ENCODE assay signal across 16 cellular contexts in the genomic region with DNA sequence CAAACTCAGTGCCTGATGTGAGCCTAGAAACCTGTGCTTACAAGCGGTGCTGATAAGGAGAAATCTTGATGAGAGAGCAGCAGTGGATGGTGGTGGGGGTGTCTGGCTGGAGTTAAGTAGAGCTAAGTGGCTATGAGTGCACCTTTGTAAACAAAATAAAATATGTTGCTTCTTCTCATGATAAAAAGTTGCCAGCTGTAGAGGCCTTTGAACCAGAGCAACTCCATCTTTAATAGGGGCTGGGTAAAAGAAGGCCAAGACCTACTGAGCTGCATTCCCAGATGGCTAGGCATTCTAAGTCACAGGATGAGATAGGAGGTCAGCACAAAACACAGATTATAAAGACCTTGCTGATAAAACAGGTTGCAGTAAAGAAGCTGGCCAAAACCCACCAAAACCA.
DNase-seq lines count a peak whose midpoint lies in the region; ATAC-seq and TF ChIP-seq lines count a peak whose summit lies in the region.
"Had no signal": no experiment of that assay in that cellular context is flagged by ENCODE, and none has a peak within 500 bp of the region (broad histone marks: within the 10 kb centered on the region; RNA-seq: fewer than 3 reads in every experiment).

No MANE protein-coding gene starts in this region.

- H3K9me3 ChIP-seq in IMR-90 (ENCODE audit: control insufficient read depth, insufficient read depth, low read length) = peaks cover 8% of the 10 kb centered on the region
- H3K9me3 ChIP-seq in left lung = peaks cover 0 to 29% of the 10 kb centered on the region in 2 donors
- H3K9me3 ChIP-seq in upper lobe of right lung = peaks cover 11% of the 10 kb centered on the region

- no peaks in the 10 kb centered on the region for H3K36me3 ChIP-seq in IMR-90 (ENCODE audit: control insufficient read depth, insufficient read depth, low read length)
- no peaks in the 10 kb centered on the region for H3K36me3 ChIP-seq in left lung
- no peaks in the 10 kb centered on the region for H3K36me3 ChIP-seq in upper lobe of right lung
- H3K36me3 ChIP-seq: BE2C had no signal

- H3K4me3 Mint-ChIP-seq in activated T-helper 1 cell treated with anti-CD3 and anti-CD28 coated beads, Interleukin-12 subunit alpha, Interleukin-12 subunit beta, Interleukin-2, Interleukin-4 antibody, amounts not matched to agents 30 ng/mL and 10 ng/mL and 1 ng/mL, durations not matched to agents 14 hours and 24 hours and 36 hours = no peak overlapping the region
- H3K4me3 Mint-ChIP-seq: CD8-positive, alpha-beta T cell had no signal

- no peaks in the 10 kb centered on the region for H4K20me1 ChIP-seq in IMR-90 (ENCODE audit: insufficient read depth, low read length)

- no peak overlapping the region for H3K4me2 ChIP-seq in IMR-90 (ENCODE audit: low read depth, low read length)

- TF ChIP-seq CTCF in IMR-90 (conservative IDR thresholded peaks at IDR 0.05; ENCODE audit: low read depth, low read length) (no peak), left lung (IDR thresholded peaks at IDR 0.05) (no peak), upper lobe of right lung (IDR thresholded peaks at IDR 0.05) (no peak)

- no CpG with 5 or more reads among the region's 1 CpG for WGBS in IMR-90 (ENCODE audit: extremely low coverage in 2 of 2, insufficient read length in 1 of 2), 2 experiments

- ATAC-seq in IMR-90 (ENCODE audit: low read depth) (no peak), left lung (peak; percentile 24), upper lobe of right lung (peak; percentile 29)
- ATAC-seq: CD8-positive, alpha-beta T cell; HepG2 had no signal

- H3K27ac ChIP-seq in IMR-90 (ENCODE audit: insufficient read depth, low read length) = no peak overlapping the region
- H3K27ac ChIP-seq in left lung = no peak overlapping the region
- no peak overlapping the region for H3K27ac ChIP-seq in upper lobe of right lung
- H3K27ac ChIP-seq: A549, C4-2B had no signal

- H2BK5ac ChIP-seq in IMR-90 (ENCODE audit: low read depth, low read length, poor library complexity, severe bottlenecking) = no peak overlapping the region

- peaks cover 30% of the 10 kb centered on the region for H3K36me3 Mint-ChIP-seq in activated T-helper 1 cell treated with anti-CD3 and anti-CD28 coated beads, Interleukin-12 subunit alpha, Interleukin-12 subunit beta, Interleukin-2, Interleukin-4 antibody, amounts not matched to agents 30 ng/mL and 10 ng/mL and 1 ng/mL, durations not matched to agents 14 hours and 24 hours and 36 hours (ENCODE audit: low read depth)
- H3K36me3 Mint-ChIP-seq: CD8-positive, alpha-beta T cell had no signal

- no peaks in the 10 kb centered on the region for H3K79me1 ChIP-seq in IMR-90 (ENCODE audit: low read depth in 1 of 2, low read length in 2 of 2)

- POLR2A ChIA-PET in IMR-90 (lab: Charles Lee; ENCODE audit: unreplicated experiment) = no interaction called here

- H3K4me3 ChIP-seq in IMR-90 (ENCODE audit: insufficient read depth, low read depth, low read length) (no peak overlapping the region), left lung (no peak overlapping the region), upper lobe of right lung (no peak overlapping the region)
- H3K4me3 ChIP-seq: A549 had no signal

- DNase-seq in IMR-90 (no peak), left lung (no peak), upper lobe of right lung (no peak), NCI-H446 treated with DMSO at 0.1 percent for 48 hours (lab: John Stamatoyannopoulos, UW) (no peak), KG1 (lab: John Stamatoyannopoulos, UW) (no peak)
- no peak for DNase-seq in activated T-helper 1 cell treated with anti-CD3 and anti-CD28 coated beads, Interleukin-12 subunit alpha, Interleukin-12 subunit beta, Interleukin-2, Interleukin-4 antibody, amounts not matched to agents 30 ng/mL and 10 ng/mL and 1 ng/mL, durations not matched to agents 14 hours and 24 hours and 36 hours (ENCODE audit: low spot score)
- DNase-seq: BE2C; CD8-positive, alpha-beta T cell; COR-L47; DMS153; DND-41; GDM1; HCEC 1CT had no signal

- H3K9ac ChIP-seq in IMR-90 (ENCODE audit: low read depth, low read length) = no peak overlapping the region

- CTCF ChIA-PET in IMR-90 (lab: Yijun Ruan, JAX) = no interaction called here

- peaks cover 2% of the 10 kb centered on the region; the same call in 1 of the 2 replicates for H3K4me1 ChIP-seq in IMR-90 (ENCODE audit: control insufficient read depth, insufficient read depth, low read length)
- no peaks in the 10 kb centered on the region for H3K4me1 ChIP-seq in left lung
- H3K4me1 ChIP-seq in upper lobe of right lung = no peaks in the 10 kb centered on the region
- H3K4me1 ChIP-seq: A549, BE2C had no signal

- no peak overlapping the region for H3K14ac ChIP-seq in IMR-90 (replicated peaks; ENCODE audit: low read depth, low read length)

- H4K5ac ChIP-seq in IMR-90 (ENCODE audit: low read depth, low read length) = no peak overlapping the region

- H3K27me3 Mint-ChIP-seq in activated T-helper 1 cell treated with anti-CD3 and anti-CD28 coated beads, Interleukin-12 subunit alpha, Interleukin-12 subunit beta, Interleukin-2, Interleukin-4 antibody, amounts not matched to agents 30 ng/mL and 10 ng/mL and 1 ng/mL, durations not matched to agents 14 hours and 24 hours and 36 hours (ENCODE audit: insufficient read depth) = peaks cover 1% of the 10 kb centered on the region

- no peak overlapping the region; the same call in 2 of the 3 replicates for H2BK15ac ChIP-seq in IMR-90 (ENCODE audit: low read depth, low read length)

- peak overlapping the region; percentile 11 for H3K27ac Mint-ChIP-seq in activated T-helper 1 cell treated with anti-CD3 and anti-CD28 coated beads, Interleukin-12 subunit alpha, Interleukin-12 subunit beta, Interleukin-2, Interleukin-4 antibody, amounts not matched to agents 30 ng/mL and 10 ng/mL and 1 ng/mL, durations not matched to agents 14 hours and 24 hours and 36 hours
- H3K27ac Mint-ChIP-seq: CD8-positive, alpha-beta T cell had no signal

- H3K4ac ChIP-seq in IMR-90 (ENCODE audit: low read depth, low read length) = no peak overlapping the region

- no peak overlapping the region for H3K23ac ChIP-seq in IMR-90 (ENCODE audit: low read depth, low read length)

- H3K27me3 ChIP-seq in IMR-90 (ENCODE audit: control insufficient read depth, insufficient read depth, low read length) = no peaks in the 10 kb centered on the region
- H3K27me3 ChIP-seq in left lung = no peaks in the 10 kb centered on the region
- H3K27me3 ChIP-seq in upper lobe of right lung = no peaks in the 10 kb centered on the region
- H3K27me3 ChIP-seq: BE2C had no signal

- peaks cover 28% of the 10 kb centered on the region for H3K4me1 Mint-ChIP-seq in activated T-helper 1 cell treated with anti-CD3 and anti-CD28 coated beads, Interleukin-12 subunit alpha, Interleukin-12 subunit beta, Interleukin-2, Interleukin-4 antibody, amounts not matched to agents 30 ng/mL and 10 ng/mL and 1 ng/mL, durations not matched to agents 14 hours and 24 hours and 36 hours (ENCODE audit: low read depth)

- no peak overlapping the region for H2AFZ ChIP-seq in IMR-90 (replicated peaks; ENCODE audit: low read length, poor library complexity)

- no peak for TF ChIP-seq RAD21 in IMR-90 (IDR thresholded peaks at IDR 0.05; ENCODE audit: low read length)

- H4K8ac ChIP-seq in IMR-90 (ENCODE audit: low read depth in 2 of 2, low read length in 2 of 2) = no peak overlapping the region; a peak in 1 of 4 replicates

- H3K18ac ChIP-seq in IMR-90 (ENCODE audit: low read depth, low read length) = 0 out of 2 replicates have a peak overlapping the region, but pooled peaks have one; percentile 3

- no peak for TF ChIP-seq POLR2A in IMR-90 (IDR thresholded peaks at IDR 0.05; ENCODE audit: low read depth, low read length)

- H3K56ac ChIP-seq in IMR-90 (ENCODE audit: extremely low read depth, insufficient read depth, low read length) = no peak overlapping the region

- peaks cover 2% of the 10 kb centered on the region; the same call in 1 of the 2 replicates for H3K9me1 ChIP-seq in IMR-90 (ENCODE audit: insufficient read depth, low read length)

- in situ Hi-C loops in IMR-90 (cut with MboI; ENCODE audit: low sequenced_read_pairs) = no loop called here

- H2BK120ac ChIP-seq in IMR-90 (ENCODE audit: low read depth, low read length) = no peak overlapping the region

- H2AK5ac ChIP-seq in IMR-90 (ENCODE audit: low read depth, low read length) = no peak overlapping the region

- dilution Hi-C loops in IMR-90 (cut with HindIII; ENCODE audit: low sequenced_read_pairs, unreplicated experiment) = no loop called here

- H2BK20ac ChIP-seq in IMR-90 (ENCODE audit: low read depth, low read length) = no peak overlapping the region

- peaks cover 59% of the 10 kb centered on the region for H3K9me3 Mint-ChIP-seq in activated T-helper 1 cell treated with anti-CD3 and anti-CD28 coated beads, Interleukin-12 subunit alpha, Interleukin-12 subunit beta, Interleukin-2, Interleukin-4 antibody, amounts not matched to agents 30 ng/mL and 10 ng/mL and 1 ng/mL, durations not matched to agents 14 hours and 24 hours and 36 hours

- H4K91ac ChIP-seq in IMR-90 (ENCODE audit: insufficient read depth, low read depth, low read length) = no peak overlapping the region

- BruUV-seq in IMR-90 (replicated peaks; lab: Mats Ljungman, UMichigan) = no TSS peak

- intact Hi-C loops in IMR-90 (cut with micrococcal nuclease) = no loop called here
- intact Hi-C loops in activated T-helper 1 cell treated with anti-CD3 and anti-CD28 coated beads, Interleukin-12 subunit alpha, Interleukin-12 subunit beta, Interleukin-2, Interleukin-4 antibody, amounts not matched to agents 30 ng/mL and 10 ng/mL and 1 ng/mL, durations not matched to agents 14 hours and 24 hours and 36 hours (cut with micrococcal nuclease) = no loop called here
- intact Hi-C loops in left lung (cut with DNase I) = no loop called here
- intact Hi-C loops in upper lobe of right lung (cut with DNase I) = no loop called here

- no peak overlapping the region for H2AK9ac ChIP-seq in IMR-90 (replicated peaks; ENCODE audit: low read depth, low read length, poor library complexity)

TF ChIP-seq in IMR-90, 13 proteins besides CTCF, POLR2A, EP300 and RAD21 (continues in another document):
- no peak for TF ChIP-seq RFX5 (IDR thresholded peaks at IDR 0.05; ENCODE audit: low read depth, low read length)
- no peak for TF ChIP-seq USF2 (IDR thresholded peaks at IDR 0.05; ENCODE audit: low read depth, low read length)
- no peak for TF ChIP-seq FOS (IDR thresholded peaks at IDR 0.05; ENCODE audit: low read depth, low read length)
- TF ChIP-seq RCOR1 (IDR thresholded peaks at IDR 0.05; ENCODE audit: insufficient replicate concordance, low read length) = no peak
